8 cellular contexts compared by ENCODE assay signal in genomic region chr2:144357623-144358400, GRCh38.
A peak's percentile ranks its signal among the peaks of the same experiment; 100 is the strongest.
DNase-seq lines count a peak whose midpoint lies in the region; ATAC-seq, FAIRE-seq and TF ChIP-seq lines count a peak whose summit lies in the region.

No MANE protein-coding gene starts in this region.

- peak overlapping the region; percentile 71 for H3K4me2 ChIP-seq in mammary epithelial cell (ENCODE audit: insufficient read depth, low read depth, low read length)

- H3K36me3 ChIP-seq in mammary epithelial cell (ENCODE audit: insufficient read depth, low read length) = no peaks in the 10 kb centered on the region

- peak overlapping the region in 1 of 3 experiments; percentile 14 for H3K4me3 ChIP-seq in mammary epithelial cell (replicated peaks in 1 of 3; ENCODE audit: insufficient read depth in 1 of 3, low read depth in 2 of 3, low read length in 3 of 3)

- DNase-seq in GM12892 (ENCODE audit: insufficient read length) (peak; percentile 13), HTR-8/SVneo (ENCODE audit: insufficient read length, low spot score) (peak; percentile 70), mammary epithelial cell (peak; percentile 92), renal cortical epithelial cell (ENCODE audit: low read depth) (peak; percentile 99), OCI-M1 (lab: John Stamatoyannopoulos, UW) (no peak), SIG-M5 treated with dmso at 0.1 percent for 504 hours (lab: John Stamatoyannopoulos, UW; ENCODE audit: unreplicated experiment) (no peak), progenitor cell of endocrine pancreas (ENCODE audit: low spot score, unreplicated experiment) (no peak)

- ATAC-seq in GM21619 (IDR thresholded peaks at IDR 0.05; ENCODE audit: unreplicated experiment) = peak; percentile 84

- CTCF ChIA-PET in mammary epithelial cell (lab: Charles Lee; ENCODE audit: low non-redundant PET) = no interaction called here

- H2AFZ ChIP-seq in mammary epithelial cell (ENCODE audit: low read depth, low read length) = peak overlapping the region; percentile 23

- H4K20me1 ChIP-seq in mammary epithelial cell (ENCODE audit: insufficient read depth, low read length) = no peaks in the 10 kb centered on the region

- TF ChIP-seq POLR2A in GM12892 (IDR thresholded peaks at IDR 0.05; ENCODE audit: low read depth, low read length) = no peak

- H3K9ac ChIP-seq in mammary epithelial cell (ENCODE audit: insufficient read depth, low read length) = peak overlapping the region; percentile 35

- H3K4me1 ChIP-seq in mammary epithelial cell (ENCODE audit: insufficient read depth, low read length) = peaks cover 18% of the 10 kb centered on the region

- no peaks in the 10 kb centered on the region for H3K79me2 ChIP-seq in mammary epithelial cell (ENCODE audit: insufficient read depth, low read length)

- BruUV-seq in mammary epithelial cell (replicated peaks; lab: Mats Ljungman, UMichigan) = no TSS peak

- in situ Hi-C loops in mammary epithelial cell (cut with MboI; ENCODE audit: low sequenced_read_pairs in 2 of 2) = no loop called here

- H3K36me3 Mint-ChIP-seq in progenitor cell of endocrine pancreas (ENCODE audit: insufficient read depth) = no peaks in the 10 kb centered on the region

- TF ChIP-seq CTCF in mammary epithelial cell (conservative IDR thresholded peaks at IDR 0.05 in 1 of 2, IDR thresholded peaks at IDR 0.05 in 1 of 2; ENCODE audit: extremely low read depth in 1 of 2, insufficient read depth in 1 of 2, low read depth in 1 of 2, low read length in 2 of 2) = no peak
- TF ChIP-seq CTCF in progenitor cell of endocrine pancreas (IDR thresholded peaks at IDR 0.05; ENCODE audit: unreplicated experiment) = no peak

- 43% methylated on average over 4 of the region's 4 CpGs for WGBS in mammary epithelial cell (ENCODE audit: low coverage, missing lambda C conversion rate)

- H3K4me1 Mint-ChIP-seq in progenitor cell of endocrine pancreas (ENCODE audit: low read depth) = no peaks in the 10 kb centered on the region

- no peaks in the 10 kb centered on the region for H3K27me3 ChIP-seq in mammary epithelial cell (ENCODE audit: insufficient read depth, low read length)

- H3K9me3 Mint-ChIP-seq in progenitor cell of endocrine pancreas (ENCODE audit: low read depth) = no peaks in the 10 kb centered on the region

- dilution Hi-C loops in mammary epithelial cell (cut with HindIII; ENCODE audit: low sequenced_read_pairs) = no loop called here

- no peaks in the 10 kb centered on the region for H3K9me3 ChIP-seq in mammary epithelial cell (replicated peaks; ENCODE audit: insufficient read depth, low read length)

- intact Hi-C loops in mammary epithelial cell (cut with micrococcal nuclease) = no loop called here

- no peak overlapping the region for H3K27ac Mint-ChIP-seq in progenitor cell of endocrine pancreas

- FAIRE-seq in GM12892 (lab: Jason Lieb, UNC) = peak; percentile 92
- no peak for FAIRE-seq in HTR-8/SVneo (lab: Jason Lieb, UNC)

- peaks cover 8% of the 10 kb centered on the region for H3K27me3 Mint-ChIP-seq in progenitor cell of endocrine pancreas

- no peak overlapping the region for H3K4me3 Mint-ChIP-seq in progenitor cell of endocrine pancreas (ENCODE audit: low read depth)

- H3K27ac ChIP-seq in mammary epithelial cell (ENCODE audit: insufficient read depth, low read depth, low read length) = peak overlapping the region; percentile 87

Comparison
In these comparisons a context has a peak if more than half of its experiments do, and no peak if none do; other contexts are left out.
1. DNase-seq: peak in GM12892 (single experiment), HTR-8/SVneo (single experiment), mammary epithelial cell (single experiment) and renal cortical epithelial cell (single experiment); none in OCI-M1 (single experiment), SIG-M5 treated with dmso at 0.1 percent for 504 hours (single experiment) and progenitor cell of endocrine pancreas (single experiment).